In the genomic region with DNA sequence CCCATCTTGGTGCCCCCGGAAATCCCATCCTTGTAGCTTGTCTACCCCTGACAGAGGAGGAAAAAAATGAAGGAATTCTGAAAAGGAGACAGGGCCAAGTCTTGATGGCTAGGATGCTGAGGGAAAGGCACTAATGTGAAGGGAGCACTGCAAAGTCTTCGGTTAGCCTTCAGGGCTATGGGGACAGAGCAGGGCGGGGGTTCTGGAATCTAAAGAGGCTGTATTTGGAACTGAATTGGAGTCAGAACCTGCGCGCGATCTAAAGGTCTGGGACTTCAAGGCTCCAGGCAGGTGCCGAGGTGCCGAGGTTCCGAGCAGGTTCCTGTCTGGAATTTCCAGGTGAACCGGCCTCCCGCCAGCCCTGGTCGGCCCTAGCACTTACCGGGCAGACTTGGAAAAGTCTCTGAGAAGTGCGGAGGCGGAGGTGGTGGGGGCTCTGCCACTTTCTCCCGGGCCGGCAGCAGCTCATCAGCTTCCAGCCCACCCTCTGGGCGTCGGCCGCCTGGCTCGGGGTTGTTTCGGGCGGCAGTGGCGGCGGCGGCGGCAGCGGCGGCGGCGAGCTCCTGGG, we compare ENCODE assay signal across 11 cellular contexts. TPM values are rescaled to one million over a fixed set of nuclear protein-coding genes. Genes with fewer than 3 reads are reported as not detected.
DNase-seq lines count a peak whose midpoint lies in the region; ATAC-seq, FAIRE-seq and TF ChIP-seq lines count a peak whose summit lies in the region.
"Had no signal": no experiment of that assay in that cellular context is flagged by ENCODE, and none has a peak within 500 bp of the region (broad histone marks: within the 10 kb centered on the region; RNA-seq: fewer than 3 reads in every experiment).

No MANE protein-coding gene starts in this region.

- H3K4me1 ChIP-seq in adipocyte (ENCODE audit: control insufficient read depth, insufficient read depth, low read length), result no peaks in the 10 kb centered on the region
- no peaks in the 10 kb centered on the region for H3K4me1 ChIP-seq in HepG2 (ENCODE audit: insufficient read depth, low read length)
- peaks cover 16% of the 10 kb centered on the region for H3K4me1 ChIP-seq in stomach smooth muscle (ENCODE audit: control insufficient read depth, insufficient read depth, low read length)

- no peak for TF ChIP-seq EP300 in HepG2 (IDR thresholded peaks at IDR 0.05; ENCODE audit: low read depth in 2 of 2, low read length in 2 of 2)
- no peak for TF ChIP-seq EP300 in HepG2 (CRISPR knock-in tag; IDR thresholded peaks at IDR 0.05; ENCODE audit: borderline replicate concordance)

- H3K4me3 Mint-ChIP-seq in activated CD4-positive, alpha-beta T cell treated with anti-CD3 and anti-CD28 coated beads, Interleukin-2, amount 10 ng/mL, durations not matched to agents 24 days and 14 days, result peak overlapping the region; percentile 31

- no peak for TF ChIP-seq CTCF in HepG2 (CRISPR knock-in tag; IDR thresholded peaks at IDR 0.05)

- intact Hi-C loops in activated CD4-positive, alpha-beta T cell treated with anti-CD3 and anti-CD28 coated beads, Interleukin-2, amount 10 ng/mL, durations not matched to agents 24 days and 14 days (cut with micrococcal nuclease), result no loop called here
- intact Hi-C loops in HepG2 (cut with micrococcal nuclease; ENCODE audit: unreplicated experiment), result no loop called here

- no peak for DNase-seq in activated CD4-positive, alpha-beta T cell treated with anti-CD3 and anti-CD28 coated beads, Interleukin-2, amount 10 ng/mL, durations not matched to agents 24 days and 14 days
- DNase-seq in activated CD4-positive, alpha-beta T cell treated with anti-CD3 and anti-CD28 coated beads, Interleukin-2, amount 50 U/mL, for 1 hour, result no peak
- DNase-seq in adipocyte (ENCODE audit: low read depth) (no peak), HepG2 (ENCODE audit: low spot score) (no peak), NCI-H1105 (lab: John Stamatoyannopoulos, UW) (no peak), SKM-1 treated with dmso at 0.1 percent for 144 hours (lab: John Stamatoyannopoulos, UW; ENCODE audit: unreplicated experiment) (no peak), MG63 (no peak)
- DNase-seq: activated CD4-positive, alpha-beta T cell treated with anti-CD3 and anti-CD28 coated beads for 48 hours; erythroblast; uterus had no signal

- H2AFZ ChIP-seq in HepG2 (ENCODE audit: low read length), result no peak overlapping the region

- TF ChIP-seq RAD21 in HepG2 (CRISPR knock-in tag; IDR thresholded peaks at IDR 0.05), result no peak

- in situ Hi-C loops in HepG2 (cut with HindIII; ENCODE audit: extremely low pct_ligation_motif_present, low pct_unique_long_range_greater_than_20kb), result no loop called here

- peaks cover 29% of the 10 kb centered on the region for H3K27me3 Mint-ChIP-seq in activated CD4-positive, alpha-beta T cell treated with anti-CD3 and anti-CD28 coated beads, Interleukin-2, amount 10 ng/mL, durations not matched to agents 24 days and 14 days

- no peaks in the 10 kb centered on the region for H3K9me3 Mint-ChIP-seq in activated CD4-positive, alpha-beta T cell treated with anti-CD3 and anti-CD28 coated beads, Interleukin-2, amount 10 ng/mL, durations not matched to agents 24 days and 14 days

- H3K36me3 ChIP-seq in adipocyte (ENCODE audit: control insufficient read depth, insufficient read depth, low read length, severe bottlenecking) (no peaks in the 10 kb centered on the region), HepG2 (replicated peaks in 1 of 2; ENCODE audit: control insufficient read depth in 1 of 2, insufficient read depth in 2 of 2, low read length in 2 of 2) (no peaks in the 10 kb centered on the region), stomach smooth muscle (ENCODE audit: control insufficient read depth in 2 of 2, insufficient read depth in 2 of 2, low read length in 2 of 2) (no peaks in the 10 kb centered on the region), MG63 (no peaks in the 10 kb centered on the region)
- H3K36me3 ChIP-seq: uterus had no signal

- no peak; the same call in 2 of the 3 replicates for ATAC-seq in HepG2

- no peaks in the 10 kb centered on the region for H3K36me3 Mint-ChIP-seq in activated CD4-positive, alpha-beta T cell treated with anti-CD3 and anti-CD28 coated beads, Interleukin-2, amount 10 ng/mL, durations not matched to agents 24 days and 14 days (ENCODE audit: low read depth)

- no TSS peak for BruUV-seq in HepG2 (replicated peaks; lab: Mats Ljungman, UMichigan)

- no peak overlapping the region for H3K27ac Mint-ChIP-seq in activated CD4-positive, alpha-beta T cell treated with anti-CD3 and anti-CD28 coated beads, Interleukin-2, amount 10 ng/mL, durations not matched to agents 24 days and 14 days

- H4K20me1 ChIP-seq in HepG2 (ENCODE audit: insufficient read depth, low read length), result no peaks in the 10 kb centered on the region

- H3K4me2 ChIP-seq in HepG2 (ENCODE audit: low read depth, low read length), result peak overlapping the region; percentile 66

- POLR2A ChIA-PET in HepG2 (lab: Yijun Ruan, JAX), result no interaction called here

- H3K79me2 ChIP-seq in HepG2 (ENCODE audit: insufficient read depth, low read length), result no peaks in the 10 kb centered on the region

- H3K4me3 ChIP-seq in adipocyte (ENCODE audit: low read length), result peak overlapping the region; percentile 41
- H3K4me3 ChIP-seq in HepG2 (replicated peaks in 1 of 3; ENCODE audit: insufficient read depth in 1 of 3, low read depth in 2 of 3, low read length in 3 of 3), result peak overlapping the region in 2 of 3 experiments; percentile 47 to 71; a peak in 2 of 6 replicates
- H3K4me3 ChIP-seq in stomach smooth muscle (ENCODE audit: low read length in 2 of 2), result peak overlapping the region; percentile 31 to 64
- H3K4me3 ChIP-seq in MG63, result no peak overlapping the region

- H3K9me3 ChIP-seq in adipocyte (ENCODE audit: control insufficient read depth, low read length) (no peaks in the 10 kb centered on the region), HepG2 (ENCODE audit: low read length) (no peaks in the 10 kb centered on the region), stomach smooth muscle (ENCODE audit: control insufficient read depth in 2 of 2, low read length in 2 of 2) (no peaks in the 10 kb centered on the region), MG63 (no peaks in the 10 kb centered on the region)
- H3K9me3 ChIP-seq: uterus had no signal

- FAIRE-seq in HepG2 (lab: Jason Lieb, UNC), result no peak

- TF ChIP-seq POLR2A in HepG2 (IDR thresholded peaks at IDR 0.05; ENCODE audit: insufficient read depth in 1 of 2, low read depth in 2 of 2, low read length in 2 of 2), result no peak

- WGBS in HepG2 (ENCODE audit: low lambda C conversion rate), result 37% methylated on average over 10 of the region's 31 CpGs

- H3K27me3 ChIP-seq in adipocyte (replicated peaks; ENCODE audit: control insufficient read depth, insufficient read depth, low read length) (peaks cover 58% of the 10 kb centered on the region), HepG2 (ENCODE audit: control insufficient read depth in 1 of 2, insufficient read depth in 2 of 2, low read length in 2 of 2) (peaks cover 9 to 71% of the 10 kb centered on the region in 2 experiments), stomach smooth muscle (ENCODE audit: control insufficient read depth in 1 of 2, insufficient read depth in 2 of 2, low read length in 2 of 2) (peaks cover 40 to 55% of the 10 kb centered on the region in 2 donors), MG63 (peaks cover 20% of the 10 kb centered on the region)

- H3K27ac ChIP-seq in HepG2 (ENCODE audit: extremely low read length, insufficient read depth, low read length) (no peak overlapping the region), stomach smooth muscle (ENCODE audit: low read length) (no peak overlapping the region)
- H3K27ac ChIP-seq: uterus had no signal

- peaks cover 4% of the 10 kb centered on the region for H3K4me1 Mint-ChIP-seq in activated CD4-positive, alpha-beta T cell treated with anti-CD3 and anti-CD28 coated beads, Interleukin-2, amount 10 ng/mL, durations not matched to agents 24 days and 14 days

- CTCF ChIA-PET in HepG2 (lab: Yijun Ruan, JAX; ENCODE audit: low intra/inter-chr PET ratio, low total read pairs), result no interaction called here

- no peak overlapping the region for H3K9ac ChIP-seq in adipocyte (ENCODE audit: low read length)
- no peak overlapping the region for H3K9ac ChIP-seq in HepG2 (ENCODE audit: insufficient read depth, low read depth, low read length)
- H3K9ac ChIP-seq in stomach smooth muscle (ENCODE audit: low read length in 2 of 2), result no peak overlapping the region

RNA-seq across cellular contexts. Expression of a gene that starts 0.8 kb away (rescaled TPM):
- total RNA-seq in activated CD4-positive, alpha-beta T cell treated with anti-CD3 and anti-CD28 coated beads, Interleukin-2, amount 10 ng/mL, durations not matched to agents 24 days and 14 days, result not detected in 2 replicates
- total RNA-seq in HepG2 (2016; rRNA removed; fragmentation: Illumina TruSeq; extraction: Trizol), result not detected in 2 replicates
- not detected in 2 replicates for total RNA-seq in HepG2 (2016; cell fraction: cytosol; rRNA removed; fragmentation: Illumina TruSeq; extraction: Trizol; ENCODE audit: low read depth)
- not detected in 2 replicates for total RNA-seq in HepG2 (2016; cell fraction: insoluble cytoplasmic fraction; rRNA removed; fragmentation: Illumina TruSeq; extraction: Trizol)
- total RNA-seq in HepG2 (2016; cell fraction: membrane; rRNA removed; fragmentation: Illumina TruSeq; extraction: Trizol), result not detected in 2 replicates
- total RNA-seq in HepG2 (2016; cell fraction: nucleus; rRNA removed; fragmentation: Illumina TruSeq; extraction: Trizol), result not detected in 2 replicates
- not detected in 2 replicates for polyA plus RNA-seq in HepG2 (2011; rRNA removed)
- polyA plus RNA-seq in HepG2 (2011; cell fraction: cytosol; rRNA removed), result not detected in 2 replicates
- not detected in 2 replicates for polyA plus RNA-seq in HepG2 (2011; cell fraction: nucleus; rRNA removed)
- not detected in 2 replicates for polyA plus RNA-seq in HepG2 (2012)
- not detected in 2 replicates for polyA plus RNA-seq in HepG2 (2016; cell fraction: cytosol; fragmentation: Illumina TruSeq; extraction: Trizol; ENCODE audit: low read depth)
- not detected in 2 replicates for polyA plus RNA-seq in HepG2 (2016; cell fraction: insoluble cytoplasmic fraction; fragmentation: Illumina TruSeq; extraction: Trizol; ENCODE audit: low read depth)
- not detected in 2 replicates for polyA plus RNA-seq in HepG2 (2016; cell fraction: membrane; fragmentation: Illumina TruSeq; extraction: Trizol; ENCODE audit: low read depth)
- not detected in 2 replicates for polyA plus RNA-seq in HepG2 (2016; cell fraction: nucleus; fragmentation: Illumina TruSeq; extraction: Trizol; ENCODE audit: insufficient read depth, low read depth)
- polyA minus RNA-seq in HepG2 (2011; rRNA and poly(A)+ RNA removed; ENCODE audit: low replicate concordance), result not detected in 2 replicates
- not detected in 2 replicates for polyA minus RNA-seq in HepG2 (2011; cell fraction: cytosol; rRNA and poly(A)+ RNA removed)
- not detected in 2 replicates for polyA minus RNA-seq in HepG2 (2011; cell fraction: nucleus; rRNA and poly(A)+ RNA removed)
- not detected in 2 replicates for total RNA-seq in MG63 (2014; rRNA removed; shearing (Covaris generic); ENCODE audit: low replicate concordance)

RNA-seq across cellular contexts. Expression of a gene that starts 20.3 kb away (rescaled TPM):
- total RNA-seq in activated CD4-positive, alpha-beta T cell treated with anti-CD3 and anti-CD28 coated beads, Interleukin-2, amount 10 ng/mL, durations not matched to agents 24 days and 14 days, result not detected in 2 replicates
- total RNA-seq in HepG2 (2016; rRNA removed; fragmentation: Illumina TruSeq; extraction: Trizol), result not detected in 2 replicates
- not detected in 2 replicates for total RNA-seq in HepG2 (2016; cell fraction: cytosol; rRNA removed; fragmentation: Illumina TruSeq; extraction: Trizol; ENCODE audit: low read depth)
- not detected in 2 replicates for total RNA-seq in HepG2 (2016; cell fraction: insoluble cytoplasmic fraction; rRNA removed; fragmentation: Illumina TruSeq; extraction: Trizol)
- total RNA-seq in HepG2 (2016; cell fraction: membrane; rRNA removed; fragmentation: Illumina TruSeq; extraction: Trizol), result not detected in 2 replicates
- total RNA-seq in HepG2 (2016; cell fraction: nucleus; rRNA removed; fragmentation: Illumina TruSeq; extraction: Trizol), result not detected in 2 replicates
- not detected in 2 replicates for polyA plus RNA-seq in HepG2 (2011; rRNA removed)
- not detected in 2 replicates for polyA plus RNA-seq in HepG2 (2011; cell fraction: cytosol; rRNA removed)
- polyA plus RNA-seq in HepG2 (2011; cell fraction: nucleus; rRNA removed), result not detected in 2 replicates
- not detected in 2 replicates for polyA plus RNA-seq in HepG2 (2012)
- polyA plus RNA-seq in HepG2 (2016; cell fraction: cytosol; fragmentation: Illumina TruSeq; extraction: Trizol; ENCODE audit: low read depth), result not detected in 2 replicates
- not detected in 2 replicates for polyA plus RNA-seq in HepG2 (2016; cell fraction: insoluble cytoplasmic fraction; fragmentation: Illumina TruSeq; extraction: Trizol; ENCODE audit: low read depth)
- polyA plus RNA-seq in HepG2 (2016; cell fraction: membrane; fragmentation: Illumina TruSeq; extraction: Trizol; ENCODE audit: low read depth), result not detected in 2 replicates
- polyA plus RNA-seq in HepG2 (2016; cell fraction: nucleus; fragmentation: Illumina TruSeq; extraction: Trizol; ENCODE audit: insufficient read depth, low read depth), result not detected in 2 replicates
- polyA minus RNA-seq in HepG2 (2011; rRNA and poly(A)+ RNA removed; ENCODE audit: low replicate concordance), result not detected in 2 replicates
- polyA minus RNA-seq in HepG2 (2011; cell fraction: cytosol; rRNA and poly(A)+ RNA removed), result not detected in 2 replicates
- not detected in 2 replicates for polyA minus RNA-seq in HepG2 (2011; cell fraction: nucleus; rRNA and poly(A)+ RNA removed)
- total RNA-seq in MG63 (2014; rRNA removed; shearing (Covaris generic); ENCODE audit: low replicate concordance), result not detected in 2 replicates
- total RNA-seq: uterus had no signal

RNA-seq across cellular contexts. Expression of a gene that starts 43.6 kb away (rescaled TPM):
- total RNA-seq in activated CD4-positive, alpha-beta T cell treated with anti-CD3 and anti-CD28 coated beads, Interleukin-2, amount 10 ng/mL, durations not matched to agents 24 days and 14 days, result 0.83 TPM in 1 of 2 replicates, not detected in the other
- total RNA-seq in HepG2 (2016; rRNA removed; fragmentation: Illumina TruSeq; extraction: Trizol), result not detected in 2 replicates
- not detected in 2 replicates for total RNA-seq in HepG2 (2016; cell fraction: cytosol; rRNA removed; fragmentation: Illumina TruSeq; extraction: Trizol; ENCODE audit: low read depth)
- total RNA-seq in HepG2 (2016; cell fraction: insoluble cytoplasmic fraction; rRNA removed; fragmentation: Illumina TruSeq; extraction: Trizol), result not detected in 2 replicates
- not detected in 2 replicates for total RNA-seq in HepG2 (2016; cell fraction: membrane; rRNA removed; fragmentation: Illumina TruSeq; extraction: Trizol)
- total RNA-seq in HepG2 (2016; cell fraction: nucleus; rRNA removed; fragmentation: Illumina TruSeq; extraction: Trizol), result not detected in 2 replicates
- polyA plus RNA-seq in HepG2 (2011; rRNA removed), result not detected in 2 replicates
- not detected in 2 replicates for polyA plus RNA-seq in HepG2 (2011; cell fraction: cytosol; rRNA removed)
- not detected in 2 replicates for polyA plus RNA-seq in HepG2 (2011; cell fraction: nucleus; rRNA removed)
- polyA plus RNA-seq in HepG2 (2012), result not detected in 2 replicates
- polyA plus RNA-seq in HepG2 (2016; cell fraction: cytosol; fragmentation: Illumina TruSeq; extraction: Trizol; ENCODE audit: low read depth), result not detected in 2 replicates
- polyA plus RNA-seq in HepG2 (2016; cell fraction: insoluble cytoplasmic fraction; fragmentation: Illumina TruSeq; extraction: Trizol; ENCODE audit: low read depth), result not detected in 2 replicates
- polyA plus RNA-seq in HepG2 (2016; cell fraction: membrane; fragmentation: Illumina TruSeq; extraction: Trizol; ENCODE audit: low read depth), result not detected in 2 replicates
- polyA plus RNA-seq in HepG2 (2016; cell fraction: nucleus; fragmentation: Illumina TruSeq; extraction: Trizol; ENCODE audit: insufficient read depth, low read depth), result not detected in 2 replicates
- polyA minus RNA-seq in HepG2 (2011; rRNA and poly(A)+ RNA removed; ENCODE audit: low replicate concordance), result not detected in 2 replicates
- polyA minus RNA-seq in HepG2 (2011; cell fraction: cytosol; rRNA and poly(A)+ RNA removed), result not detected in 2 replicates
- polyA minus RNA-seq in HepG2 (2011; cell fraction: nucleus; rRNA and poly(A)+ RNA removed), result 1.4 and 1.7 TPM in 2 replicates
- not detected in 2 replicates for total RNA-seq in MG63 (2014; rRNA removed; shearing (Covaris generic); ENCODE audit: low replicate concordance)
